In genomic region chrX:39855748-39856129, GRCh38 we compare ENCODE assay signal across 9 cellular contexts.
DNase-seq lines count a peak whose midpoint lies in the region; ATAC-seq and TF ChIP-seq lines count a peak whose summit lies in the region.
"Had no signal": no experiment of that assay in that cellular context is flagged by ENCODE, and none has a peak within 500 bp of the region (broad histone marks: within the 10 kb centered on the region; RNA-seq: fewer than 3 reads in every experiment).

No MANE protein-coding gene starts in this region.

- peaks cover 11 to 56% (median 43%) of the 10 kb centered on the region in 6 donors for H3K4me1 ChIP-seq in spleen

- no peaks in the 10 kb centered on the region for H3K27me3 ChIP-seq in spleen (replicated peaks in 1 of 7)
- H3K27me3 ChIP-seq: neutrophil had no signal

- peak; percentile 36 for ATAC-seq in HG02571 (IDR thresholded peaks at IDR 0.05; ENCODE audit: unreplicated experiment)

- no peaks in the 10 kb centered on the region for H3K9me3 ChIP-seq in spleen
- H3K9me3 ChIP-seq: neutrophil had no signal

- H3K27ac ChIP-seq in VCaP, result peak overlapping the region; percentile 73
- H3K27ac ChIP-seq in spleen, result peak overlapping the region; percentile 39 to 84 (median 70)
- H3K27ac ChIP-seq: neutrophil had no signal

- WGBS in spleen, 5 donors, result 0 to 45% (median 24%) methylated on average over 1 to 10 of the region's 10 CpGs

- H3K36me3 ChIP-seq in spleen, result no peaks in the 10 kb centered on the region
- H3K36me3 ChIP-seq: neutrophil had no signal

- H3K4me3 ChIP-seq in GM12865 (ENCODE audit: low read depth, low read length), result peak overlapping the region; percentile 59
- no peak overlapping the region for H3K4me3 ChIP-seq in NB4 (ENCODE audit: low read depth, low read length)
- no peak overlapping the region for H3K4me3 ChIP-seq in cardiac fibroblast (replicated peaks in 1 of 2; ENCODE audit: low read depth in 2 of 2, low read length in 2 of 2)
- H3K4me3 ChIP-seq in spleen, result peak overlapping the region in 2 of 8 donors; percentile 27 to 49

- DNase-seq in GM12865 (ENCODE audit: low read depth) (peak; percentile 92), NB4 (ENCODE audit: low read depth) (peak; percentile 77), cardiac fibroblast (ENCODE audit: low read depth in 2 of 2) (peak; percentile 16 to 38), spleen (no peak), DMS114 treated with DMSO at 0.1 percent for 48 hours (lab: John Stamatoyannopoulos, UW; ENCODE audit: unreplicated experiment) (no peak), SW 1271 (lab: John Stamatoyannopoulos, UW) (no peak)

- TF ChIP-seq POLR2A in NB4 (IDR thresholded peaks at IDR 0.05; ENCODE audit: extremely low read depth, insufficient read length) (no peak), spleen (IDR thresholded peaks at IDR 0.05) (no peak)

- intact Hi-C loops in spleen (cut with DNase I; ENCODE audit: low total_unique reads), result no loop called here

- TF ChIP-seq CTCF in GM12865 (IDR thresholded peaks at IDR 0.05; ENCODE audit: insufficient read depth, low read depth, low read length, missing control alignments), result no peak
- no peak for TF ChIP-seq CTCF in NB4 (IDR thresholded peaks at IDR 0.05; ENCODE audit: low read depth, low read length)
- TF ChIP-seq CTCF in VCaP (conservative IDR thresholded peaks at IDR 0.05), result no peak
- no peak for TF ChIP-seq CTCF in cardiac fibroblast (IDR thresholded peaks at IDR 0.05; ENCODE audit: low read depth, low read length)
- TF ChIP-seq CTCF in spleen (IDR thresholded peaks at IDR 0.05 in 8 of 11, conservative IDR thresholded peaks at IDR 0.05 in 3 of 11), result no peak

Comparison
In these comparisons a context has a peak if more than half of its experiments do, and no peak if none do; other contexts are left out.
1. DNase-seq: peak in GM12865 (single experiment), NB4 (single experiment) and cardiac fibroblast (2 of 2); none in spleen (single experiment), DMS114 treated with DMSO at 0.1 percent for 48 hours (single experiment) and SW 1271 (0 of 2).